ENCODE assay signal across 28 cellular contexts in genomic region chr3:74463515-74463914, GRCh38.
DNase-seq lines count a peak whose midpoint lies in the region; ATAC-seq, FAIRE-seq and TF ChIP-seq lines count a peak whose summit lies in the region.
"Had no signal": no experiment of that assay in that cellular context is flagged by ENCODE, and none has a peak within 500 bp of the region (broad histone marks: within the 10 kb centered on the region; RNA-seq: fewer than 3 reads in every experiment).

No MANE protein-coding gene starts in this region.

- H3K4me3 Mint-ChIP-seq in progenitor cell of endocrine pancreas (ENCODE audit: low read depth), result no peak overlapping the region
- no peak overlapping the region for H3K4me3 Mint-ChIP-seq in stimulated activated effector memory CD8-positive, alpha-beta T cell treated with anti-CD3 and anti-CD28 coated beads, Interleukin-12 subunit alpha, Interleukin-12 subunit beta, amount 100 ng/mL, for 72 hours
- H3K4me3 Mint-ChIP-seq: CD4-positive, alpha-beta memory T cell had no signal

- H3K36me3 ChIP-seq in bronchial epithelial cell (ENCODE audit: control insufficient read depth, insufficient read depth, low read length) (no peaks in the 10 kb centered on the region), mesendoderm (ENCODE audit: control insufficient read depth, insufficient read depth, low read length) (no peaks in the 10 kb centered on the region), PC-9 (ENCODE audit: low read depth) (no peaks in the 10 kb centered on the region)
- H3K36me3 ChIP-seq: SJSA1 had no signal

- CTCF ChIA-PET in PC-9 (lab: Charles Lee), result no interaction called here

- no peak overlapping the region for H2BK5ac ChIP-seq in mesendoderm (ENCODE audit: low read length)

- no peaks in the 10 kb centered on the region for H3K9me3 ChIP-seq in PC-9 (ENCODE audit: insufficient read depth, low read depth)
- H3K9me3 ChIP-seq: A549, SJSA1 had no signal

- peak overlapping the region; percentile 33 for H3K27ac Mint-ChIP-seq in progenitor cell of endocrine pancreas
- no peak overlapping the region for H3K27ac Mint-ChIP-seq in stimulated activated effector memory CD8-positive, alpha-beta T cell treated with anti-CD3 and anti-CD28 coated beads, Interleukin-12 subunit alpha, Interleukin-12 subunit beta, amount 100 ng/mL, for 72 hours
- H3K27ac Mint-ChIP-seq: CD4-positive, alpha-beta memory T cell had no signal

- H3K4me3 ChIP-seq in bronchial epithelial cell (ENCODE audit: low read depth, low read length), result no peak overlapping the region
- no peak overlapping the region for H3K4me3 ChIP-seq in mesendoderm (ENCODE audit: low read length)
- H3K4me3 ChIP-seq in PC-9, result no peak overlapping the region
- H3K4me3 ChIP-seq: A549, SJSA1 had no signal

- no peaks in the 10 kb centered on the region for H3K36me3 Mint-ChIP-seq in progenitor cell of endocrine pancreas (ENCODE audit: insufficient read depth)
- no peaks in the 10 kb centered on the region for H3K36me3 Mint-ChIP-seq in stimulated activated effector memory CD8-positive, alpha-beta T cell treated with anti-CD3 and anti-CD28 coated beads, Interleukin-12 subunit alpha, Interleukin-12 subunit beta, amount 100 ng/mL, for 72 hours
- H3K36me3 Mint-ChIP-seq: CD4-positive, alpha-beta memory T cell had no signal

- no peak overlapping the region for H2BK120ac ChIP-seq in mesendoderm (ENCODE audit: low read depth, low read length)

- H4K8ac ChIP-seq in mesendoderm (ENCODE audit: low read depth, low read length), result no peak overlapping the region

- H3K9me2 ChIP-seq in PC-9 (ENCODE audit: insufficient read depth), result no peaks in the 10 kb centered on the region

- peaks cover 3% of the 10 kb centered on the region for H3K4me1 ChIP-seq in mesendoderm (ENCODE audit: control insufficient read depth, low read depth, low read length)
- H3K4me1 ChIP-seq in PC-9 (replicated peaks; ENCODE audit: insufficient read depth), result no peaks in the 10 kb centered on the region
- H3K4me1 ChIP-seq: A549, SJSA1 had no signal

- no peaks in the 10 kb centered on the region for H4K20me1 ChIP-seq in PC-9 (ENCODE audit: insufficient read depth)

- H3K4me2 ChIP-seq in mesendoderm (ENCODE audit: low read length), result no peak overlapping the region
- H3K4me2 ChIP-seq in PC-9, result no peak overlapping the region
- H3K4me2 ChIP-seq: A549 had no signal

- H2AK5ac ChIP-seq in mesendoderm (ENCODE audit: low read length), result no peak overlapping the region

- no peaks in the 10 kb centered on the region for H3K79me2 ChIP-seq in mesendoderm (ENCODE audit: control insufficient read depth, insufficient read depth, low read length)
- H3K79me2 ChIP-seq in PC-9 (ENCODE audit: low read depth), result no peaks in the 10 kb centered on the region

- no peak overlapping the region for H3K9ac ChIP-seq in mesendoderm (ENCODE audit: low read length)

- H4K5ac ChIP-seq in mesendoderm (ENCODE audit: low read length), result no peak overlapping the region

- no peak for ATAC-seq in left ventricle myocardium superior
- no peak for ATAC-seq in stimulated activated effector memory CD8-positive, alpha-beta T cell treated with anti-CD3 and anti-CD28 coated beads, Interleukin-12 subunit alpha, Interleukin-12 subunit beta, amount 100 ng/mL, for 72 hours
- ATAC-seq: A549 had no signal

- H3K4me1 Mint-ChIP-seq in progenitor cell of endocrine pancreas (ENCODE audit: low read depth), result peaks cover 9% of the 10 kb centered on the region
- H3K4me1 Mint-ChIP-seq in stimulated activated effector memory CD8-positive, alpha-beta T cell treated with anti-CD3 and anti-CD28 coated beads, Interleukin-12 subunit alpha, Interleukin-12 subunit beta, amount 100 ng/mL, for 72 hours, result no peaks in the 10 kb centered on the region
- H3K4me1 Mint-ChIP-seq: CD4-positive, alpha-beta memory T cell had no signal

- H3K56ac ChIP-seq in mesendoderm (ENCODE audit: low read length), result peak overlapping the region; percentile 15

- H3K23ac ChIP-seq in mesendoderm (ENCODE audit: low read length), result no peak overlapping the region

- TF ChIP-seq CTCF in bronchial epithelial cell (IDR thresholded peaks at IDR 0.05; ENCODE audit: insufficient read depth, low read length, severe bottlenecking) (no peak), progenitor cell of endocrine pancreas (IDR thresholded peaks at IDR 0.05; ENCODE audit: unreplicated experiment) (no peak), PC-9 (conservative IDR thresholded peaks at IDR 0.05) (no peak)

- no peak overlapping the region for H2AFZ ChIP-seq in PC-9

- H3K27ac ChIP-seq in mesendoderm (ENCODE audit: low read depth, low read length), result no peak overlapping the region
- no peak overlapping the region for H3K27ac ChIP-seq in PC-9
- H3K27ac ChIP-seq: A549, SJSA1 had no signal

- no peaks in the 10 kb centered on the region for H3K27me3 ChIP-seq in bronchial epithelial cell (ENCODE audit: control insufficient read depth, insufficient read depth, low read length)
- H3K27me3 ChIP-seq in mesendoderm (ENCODE audit: insufficient read depth, low read length, poor library complexity), result no peaks in the 10 kb centered on the region
- no peaks in the 10 kb centered on the region for H3K27me3 ChIP-seq in PC-9 (ENCODE audit: insufficient read depth, low read depth)
- H3K27me3 ChIP-seq: SJSA1 had no signal

- no peak overlapping the region for H2BK15ac ChIP-seq in mesendoderm (replicated peaks; ENCODE audit: low read depth)

- H3K18ac ChIP-seq in mesendoderm (ENCODE audit: low read length), result no peak overlapping the region

- intact Hi-C loops in left ventricle myocardium superior (cut with micrococcal nuclease) (no loop called here), PC-9 (cut with micrococcal nuclease; ENCODE audit: unreplicated experiment) (no loop called here)

- H3K27me3 Mint-ChIP-seq in progenitor cell of endocrine pancreas, result no peaks in the 10 kb centered on the region
- H3K27me3 Mint-ChIP-seq: CD4-positive, alpha-beta memory T cell had no signal

- no peak overlapping the region for H3K4ac ChIP-seq in mesendoderm (ENCODE audit: low read depth, low read length)

- FAIRE-seq in bronchial epithelial cell (lab: Jason Lieb, UNC), result no peak
- FAIRE-seq: A549, GM12891, GM19239 had no signal

- H3K79me1 ChIP-seq in mesendoderm (ENCODE audit: low read length), result no peaks in the 10 kb centered on the region

- no CpG with 5 or more reads among the region's 4 CpGs for WGBS in mesendoderm (ENCODE audit: extremely low coverage, insufficient coverage, low lambda C conversion rate)

- H3K9me3 Mint-ChIP-seq in progenitor cell of endocrine pancreas (ENCODE audit: low read depth), result peaks cover 4% of the 10 kb centered on the region
- peaks cover 12% of the 10 kb centered on the region for H3K9me3 Mint-ChIP-seq in stimulated activated effector memory CD8-positive, alpha-beta T cell treated with anti-CD3 and anti-CD28 coated beads, Interleukin-12 subunit alpha, Interleukin-12 subunit beta, amount 100 ng/mL, for 72 hours

- POLR2A ChIA-PET in PC-9 (lab: Charles Lee; ENCODE audit: unreplicated experiment), result no interaction called here

- DNase-seq in HPDE6-E6E7 (ENCODE audit: extremely low spot score) (peak; percentile 0), bronchial epithelial cell (ENCODE audit: low read depth) (peak; percentile 25), mesendoderm (peak; percentile 42), progenitor cell of endocrine pancreas (ENCODE audit: low spot score, unreplicated experiment) (no peak), left ventricle myocardium superior (no peak), AG08395 (ENCODE audit: low spot score) (no peak), PC-9 (no peak)
- no peak for DNase-seq in stimulated activated effector memory CD8-positive, alpha-beta T cell treated with anti-CD3 and anti-CD28 coated beads, Interleukin-12 subunit alpha, Interleukin-12 subunit beta, amount 100 ng/mL, for 72 hours (ENCODE audit: low spot score in 2 of 2)
- DNase-seq: C1 segment of cervical spinal cord; CD4-positive, alpha-beta memory T cell; COR-L47; DMS79 treated with DMSO at 0.1 percent for 48 hours; GF-D8; GOT3; HCEC 1CT; NCI-H1048; NCI-H1417; NCI-H1694; NCI-H2029 treated with DMSO at 0.1 percent for 48 hours; NCI-H446 treated with DMSO at 0.1 percent for 48 hours; NCI-H526; NCI-H82; Right ventricle myocardium superior; RPMI8226 had no signal

- BruUV-seq in PC-9 (replicated peaks; lab: Mats Ljungman, UMichigan), result no TSS peak

- H3F3A ChIP-seq in PC-9 (ENCODE audit: insufficient read depth, low read depth), result no peaks in the 10 kb centered on the region

Comparison
In these comparisons a context has a peak if more than half of its experiments do, and no peak if none do; other contexts are left out.
1. DNase-seq: peak in HPDE6-E6E7 (single experiment), bronchial epithelial cell (single experiment) and mesendoderm (single experiment); none in progenitor cell of endocrine pancreas (single experiment), left ventricle myocardium superior (single experiment), AG08395 (single experiment), stimulated activated effector memory CD8-positive, alpha-beta T cell treated with anti-CD3 and anti-CD28 coated beads, Interleukin-12 subunit alpha, Interleukin-12 subunit beta, amount 100 ng/mL, for 72 hours (0 of 2) and PC-9 (0 of 2).